Comparison of ENCODE assay signal across 24 cellular contexts in the genomic region with DNA sequence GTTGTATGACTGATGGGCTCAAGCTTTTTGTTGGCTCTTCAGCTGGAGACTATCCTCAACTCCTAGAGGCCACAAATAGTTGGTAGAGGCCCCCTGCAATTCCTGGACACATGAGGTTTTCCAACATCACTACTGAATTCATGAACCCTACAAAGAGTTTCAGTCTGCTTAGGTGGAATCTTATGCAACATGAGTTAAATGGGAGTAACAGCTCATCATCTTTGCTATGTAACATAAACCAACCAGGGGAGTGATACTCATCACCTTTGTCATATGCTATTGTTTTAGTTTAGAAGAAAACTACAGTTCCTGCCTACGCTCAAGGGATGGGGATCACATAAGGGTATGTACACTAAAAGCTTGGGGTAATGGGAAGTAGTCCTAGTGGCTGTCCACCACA.
"Had no signal": no experiment of that assay in that cellular context is flagged by ENCODE, and none has a peak within 500 bp of the region (broad histone marks: within the 10 kb centered on the region; RNA-seq: fewer than 3 reads in every experiment).

No MANE protein-coding gene starts in this region.

- H3K9me3 ChIP-seq: Peyer's patch, SJSA1 had no signal

- FAIRE-seq: HepG2 had no signal

- ATAC-seq: HepG2 had no signal

- H3K4me1 ChIP-seq: Peyer's patch, SJSA1 had no signal

- H3K36me3 ChIP-seq: Peyer's patch, SJSA1 had no signal

- H3K27ac ChIP-seq: PC-9, Peyer's patch, SJSA1, SK-N-MC had no signal

- H2AFZ ChIP-seq: PC-9 had no signal

- H3K4me3 ChIP-seq: PC-9, Peyer's patch, SJSA1, SK-N-MC had no signal

- DNase-seq: IMR-90; Karpas-422; KG1; MM.1S; NCI-H1092 treated with DMSO at 0.1 percent for 48 hours; NCI-H1436; NCI-H187; NCI-H2029; NCI-H2081 treated with DMSO at 0.1 percent for 48 hours; NCI-H2171; NCI-H226; NCI-H446; NCI-H510A; NCI-H524 treated with DMSO at 0.1 percent for 48 hours; NCI-H69; NCI-H774; NK-92 treated with Interleukin-12 subunit alpha and Interleukin-12 subunit beta, amount 100 ng/mL, for 24 hours; PC-9; Peyer's patch; Right ventricle myocardium superior; SIG-M5 had no signal

- H3K4me2 ChIP-seq: PC-9 had no signal

- H3K27me3 ChIP-seq: Peyer's patch, SJSA1 had no signal
